In genomic region chr5:37248387-37248969, GRCh38 we compare ENCODE assay signal across 8 cellular contexts. TPM values are rescaled to one million over a fixed set of nuclear protein-coding genes. Genes with fewer than 3 reads are reported as not detected.
DNase-seq lines count a peak whose midpoint lies in the region; ATAC-seq, FAIRE-seq and TF ChIP-seq lines count a peak whose summit lies in the region.

No MANE protein-coding gene starts in this region.

- H3K9me3 ChIP-seq in GM12878 (replicated peaks; ENCODE audit: control insufficient read depth, insufficient read depth, low read length) (no peaks in the 10 kb centered on the region), lower lobe of right lung (no peaks in the 10 kb centered on the region), transverse colon (no peaks in the 10 kb centered on the region)

- CTCF ChIA-PET in GM12878 (lab: Yijun Ruan, JAX) = no interaction called here

- RAD21 ChIA-PET in GM12878 (lab: Charles Lee; ENCODE audit: unreplicated experiment) = interaction anchor here (0.7 kb wide), 1 partner anchor 209 kb away, joined by 3 read pairs; no protein-coding TSS in a partner anchor

- no peak for TF ChIP-seq CTCF in GM12878 (IDR thresholded peaks at IDR 0.05 in 2 of 3, conservative IDR thresholded peaks at IDR 0.05 in 1 of 3; ENCODE audit: control insufficient read depth in 2 of 3, extremely low read depth in 1 of 3, insufficient read depth in 1 of 3, low read depth in 3 of 3, low read length in 3 of 3)
- TF ChIP-seq CTCF in lower lobe of right lung (IDR thresholded peaks at IDR 0.05) = no peak
- no peak for TF ChIP-seq CTCF in transverse colon (IDR thresholded peaks at IDR 0.05)

- H3K27ac ChIP-seq in GM12878 (ENCODE audit: control insufficient read depth, insufficient read depth) = peak overlapping the region; percentile 66
- H3K27ac ChIP-seq in lower lobe of right lung = peak overlapping the region; percentile 94
- H3K27ac ChIP-seq in transverse colon = peak overlapping the region; percentile 84 to 90 (median 90)

- H3K4me3 ChIP-seq in GM12878 (peak overlapping the region; percentile 97), lower lobe of right lung (peak overlapping the region; percentile 84), transverse colon (peak overlapping the region; percentile 60 to 86 (median 74))

- SMC1A ChIA-PET in GM12878 (lab: Charles Lee; ENCODE audit: uncharacterized antibody, unreplicated experiment) = interaction anchor here (0.7 to 1.3 kb wide), 8 partner anchors 21 to 169 kb away, joined by 3 to 4 read pairs (median 3); no protein-coding TSS in a partner anchor

- H3K27me3 ChIP-seq in GM12878 (replicated peaks in 1 of 2; ENCODE audit: control insufficient read depth in 2 of 2, insufficient read depth in 2 of 2, low read length in 1 of 2) (no peaks in the 10 kb centered on the region), lower lobe of right lung (ENCODE audit: low read depth) (no peaks in the 10 kb centered on the region), transverse colon (no peaks in the 10 kb centered on the region)

- peak; percentile 21 for DNase-seq in DMS114 treated with DMSO at 0.1 percent for 48 hours (lab: John Stamatoyannopoulos, UW; ENCODE audit: unreplicated experiment)
- peak; percentile 43 for DNase-seq in LHCN-M2 (ENCODE audit: low read depth)
- DNase-seq in GM12878 (ENCODE audit: low read depth, low spot score) = peak; percentile 2
- DNase-seq in lower lobe of right lung = no peak
- DNase-seq in transverse colon = no peak
- no peak for DNase-seq in stimulated activated naive CD4-positive, alpha-beta T cell treated with Interleukin-2 at 50 U/mL for 16 hours (lab: John Stamatoyannopoulos, UW)

- in situ Hi-C loops in GM12878 (cut with MboI) = no loop called here
- in situ Hi-C loops in transverse colon (cut with MboI; ENCODE audit: low pct_ligation_motif_present in 1 of 4, low pct_unique_long_range_greater_than_20kb in 1 of 4, low sequenced_read_pairs in 3 of 4) = no loop called here

- H3K79me2 ChIP-seq in GM12878 (ENCODE audit: control insufficient read depth, insufficient read depth, low read length) = no peaks in the 10 kb centered on the region

- BruUV-seq in GM12878 (replicated peaks; lab: Mats Ljungman, UMichigan) = no TSS peak

- intact Hi-C loops in GM12878 (cut with micrococcal nuclease; ENCODE audit: unreplicated experiment) = no loop called here
- intact Hi-C loops in lower lobe of right lung (cut with DNase I) = no loop called here
- intact Hi-C loops in transverse colon (cut with DNase I; ENCODE audit: low total_unique reads) = no loop called here

- ATAC-seq in GM12878 = peak; percentile 19; the same call in 2 of the 3 replicates
- no peak for ATAC-seq in lower lobe of right lung
- no peak for ATAC-seq in HG03432 (IDR thresholded peaks at IDR 0.05; ENCODE audit: unreplicated experiment)
- no peak for ATAC-seq in HG03108 (IDR thresholded peaks at IDR 0.05; ENCODE audit: unreplicated experiment)

- H3K36me3 ChIP-seq in GM12878 (ENCODE audit: control insufficient read depth in 2 of 2, insufficient read depth in 2 of 2, low read length in 1 of 2) (no peaks in the 10 kb centered on the region), lower lobe of right lung (no peaks in the 10 kb centered on the region), transverse colon (no peaks in the 10 kb centered on the region)

- TF ChIP-seq RAD21 in GM12878 (IDR thresholded peaks at IDR 0.05; ENCODE audit: insufficient read depth, low read depth, low read length) = no peak

- POLR2A ChIA-PET in GM12878 (lab: Charles Lee) = interaction anchor here (1.3 kb wide), 1 partner anchor 123 kb away, joined by 5 read pairs; the partner anchor contains the start of gene NUP155

- peak overlapping the region; percentile 71 for H3K9ac ChIP-seq in GM12878 (ENCODE audit: control insufficient read depth, insufficient read depth, low read length)

- peak overlapping the region; percentile 82 for H3K4me2 ChIP-seq in GM12878 (ENCODE audit: control insufficient read depth, insufficient read depth)

- no peak for FAIRE-seq in GM12878 (lab: Jason Lieb, UNC)

- TF ChIP-seq POLR2A in GM12878 (IDR thresholded peaks at IDR 0.05; ENCODE audit: low read depth, low read length) = no peak
- TF ChIP-seq POLR2A in transverse colon (IDR thresholded peaks at IDR 0.05) = no peak

- no peaks in the 10 kb centered on the region for H4K20me1 ChIP-seq in GM12878 (ENCODE audit: control insufficient read depth, insufficient read depth)

- TF ChIP-seq EP300 in GM12878 (IDR thresholded peaks at IDR 0.05; ENCODE audit: borderline replicate concordance in 1 of 2, control insufficient read depth in 1 of 2, low read depth in 2 of 2, low read length in 2 of 2) = no peak
- no peak for TF ChIP-seq EP300 in transverse colon (IDR thresholded peaks at IDR 0.05; ENCODE audit: low read depth)

- 0 out of 2 replicates have a peak, but pooled peaks cover 3% of the 10 kb centered on the region for H3K4me1 ChIP-seq in GM12878 (ENCODE audit: control insufficient read depth, insufficient read depth, low read length)
- peaks cover 32% of the 10 kb centered on the region for H3K4me1 ChIP-seq in lower lobe of right lung
- peaks cover 5 to 25% (median 13%) of the 10 kb centered on the region in 4 donors for H3K4me1 ChIP-seq in transverse colon

- WGBS in GM12878 (ENCODE audit: insufficient coverage, insufficient replicate concordance, low lambda C conversion rate, missing lambda C conversion rate) = 26% methylated on average over 20 of the region's 20 CpGs
- WGBS in transverse colon (ENCODE audit: low coverage in 1 of 2), 2 donors = 10 to 11% methylated on average over 7 to 20 of the region's 20 CpGs

- peak overlapping the region; percentile 75 for H2AFZ ChIP-seq in GM12878 (ENCODE audit: control insufficient read depth, low read depth, low read length)

TF ChIP-seq in GM12878, 131 proteins besides CTCF, POLR2A, EP300 and RAD21:
- TF ChIP-seq ZNF622 (IDR thresholded peaks at IDR 0.05) (no peak), ZBTB40 (IDR thresholded peaks at IDR 0.05; ENCODE audit: borderline replicate concordance) (peak; percentile 22; the same call in 1 of the 2 replicates), ZSCAN29 (IDR thresholded peaks at IDR 0.05) (0 out of 2 replicates have a peak, but pooled peaks have one; percentile 47)

RNA-seq across cellular contexts. Expression of gene CPLANE1, which starts 0.7 kb away (rescaled TPM):
- total RNA-seq in LHCN-M2 (2014; rRNA removed) (19.1 and 36.4 TPM in 2 replicates), GM12878 (2014; rRNA removed) (8.9 and 11.0 TPM in 2 replicates), GM12878 (2014; rRNA removed; fragmentation: Illumina TruSeq; extraction: Trizol) (14.8 and 16.7 TPM in 2 replicates), GM12878 (2021) (7.4 and 8.2 TPM in 2 replicates), lower lobe of right lung (20.7 TPM), transverse colon (10 to 100 TPM; 18.1 to 67.7 (median 24.2) TPM)
- 6.6 TPM for polyA plus RNA-seq in LHCN-M2 (2012)
- total RNA-seq in GM12878 (2013; cell fraction: nucleolus; rRNA removed) = 76.0 and 96.8 TPM in 2 replicates
- polyA plus RNA-seq in GM12878 (2011; ENCODE audit: low read depth) = 1.3 TPM
- polyA plus RNA-seq in GM12878 (2011; rRNA removed) (10.3 and 14.5 TPM in 2 replicates), GM12878 (2014; fragmentation: Illumina TruSeq; extraction: Trizol) (10.0 and 16.7 TPM in 2 replicates), GM12878 (2014; fragmentation: Nextera tagmentation; extraction: Ambion mirVana) (1 to 10 TPM; 1.7 to 2.1 TPM), GM12878 (2014; rRNA removed) (3.3 and 5.2 TPM in 2 replicates), GM12878 (2016; fragmentation: Nextera tagmentation; extraction: Ambion mirVana) (1 to 10 TPM; 3.3 to 4.7 TPM)
- polyA plus RNA-seq in GM12878 (2011; cell fraction: cytosol; rRNA removed) = 2.5 and 2.6 TPM in 2 replicates
- 7.9 and 8.1 TPM in 2 replicates for polyA plus RNA-seq in GM12878 (2011; cell fraction: nucleus; rRNA removed)
- 2.5 and 2.8 TPM in 2 replicates for polyA plus RNA-seq in GM12878 (2012)
- 12.7 and 19.4 TPM in 2 replicates for polyA minus RNA-seq in GM12878 (2011; rRNA and poly(A)+ RNA removed)
- 4.9 and 12.5 TPM in 2 replicates for polyA minus RNA-seq in GM12878 (2011; cell fraction: cytosol; rRNA and poly(A)+ RNA removed)
- polyA minus RNA-seq in GM12878 (2011; cell fraction: nucleus; rRNA and poly(A)+ RNA removed) = 15.0 and 27.1 TPM in 2 replicates

Comparison
In these comparisons a context has a peak if more than half of its experiments do, and no peak if none do; other contexts are left out.
1. DNase-seq: peak in DMS114 treated with DMSO at 0.1 percent for 48 hours (single experiment), LHCN-M2 (single experiment) and GM12878 (single experiment); none in lower lobe of right lung (single experiment), transverse colon (single experiment) and stimulated activated naive CD4-positive, alpha-beta T cell treated with Interleukin-2 at 50 U/mL for 16 hours (single experiment).
2. Peak in every context shown above with its lines, with median percentiles within 50 percentile points of each other: H3K27ac ChIP-seq and H3K4me3 ChIP-seq.